ENCODE assay signal across 14 cellular contexts in genomic region chr7:125423444-125424155, GRCh38.
DNase-seq lines count a peak whose midpoint lies in the region; ATAC-seq and TF ChIP-seq lines count a peak whose summit lies in the region.
"Had no signal": no experiment of that assay in that cellular context is flagged by ENCODE, and none has a peak within 500 bp of the region (broad histone marks: within the 10 kb centered on the region; RNA-seq: fewer than 3 reads in every experiment).

No MANE protein-coding gene starts in this region.

- ATAC-seq in activated CD8-positive, alpha-beta T cell treated with anti-CD3 and anti-CD28 coated beads for 36 hours: peak; percentile 89
- no peak for ATAC-seq in activated CD8-positive, alpha-beta T cell treated with anti-CD3 and anti-CD28 coated beads, Interleukin-2, amount 10 ng/mL, durations not matched to agents 7 days and 5 days
- peak; percentile 75 for ATAC-seq in stimulated activated effector memory CD8-positive, alpha-beta T cell treated with anti-CD3 and anti-CD28 coated beads, Interleukin-12 subunit alpha, Interleukin-12 subunit beta, amount 100 ng/mL, for 72 hours
- ATAC-seq: left ventricle myocardium superior, T-cell had no signal

- POLR2A ChIA-PET in activated CD8-positive, alpha-beta T cell treated with anti-CD3 and anti-CD28 coated beads for 36 hours (lab: Charles Lee): no interaction called here
- POLR2A ChIA-PET in activated CD8-positive, alpha-beta T cell treated with anti-CD3 and anti-CD28 coated beads, Interleukin-2, amount 10 ng/mL, durations not matched to agents 7 days and 5 days (lab: Charles Lee): no interaction called here

- H3K27ac Mint-ChIP-seq in activated CD8-positive, alpha-beta T cell treated with anti-CD3 and anti-CD28 coated beads for 36 hours: no peak overlapping the region
- H3K27ac Mint-ChIP-seq in activated CD8-positive, alpha-beta T cell treated with anti-CD3 and anti-CD28 coated beads, Interleukin-2, amount 10 ng/mL, durations not matched to agents 7 days and 5 days: no peak overlapping the region
- H3K27ac Mint-ChIP-seq in stimulated activated effector memory CD8-positive, alpha-beta T cell treated with anti-CD3 and anti-CD28 coated beads, Interleukin-12 subunit alpha, Interleukin-12 subunit beta, amount 100 ng/mL, for 72 hours: no peak overlapping the region
- H3K27ac Mint-ChIP-seq in activated T-cell treated with anti-CD3 and anti-CD28 coated beads, Interleukin-2, amount 50 U/mL, for 24 hours: no peak overlapping the region
- H3K27ac Mint-ChIP-seq: T-cell had no signal

- no peak overlapping the region for H3K4me3 Mint-ChIP-seq in activated CD8-positive, alpha-beta T cell treated with anti-CD3 and anti-CD28 coated beads for 36 hours
- no peak overlapping the region for H3K4me3 Mint-ChIP-seq in activated CD8-positive, alpha-beta T cell treated with anti-CD3 and anti-CD28 coated beads, Interleukin-2, amount 10 ng/mL, durations not matched to agents 7 days and 5 days
- H3K4me3 Mint-ChIP-seq in stimulated activated effector memory CD8-positive, alpha-beta T cell treated with anti-CD3 and anti-CD28 coated beads, Interleukin-12 subunit alpha, Interleukin-12 subunit beta, amount 100 ng/mL, for 72 hours: no peak overlapping the region
- H3K4me3 Mint-ChIP-seq in activated T-cell treated with anti-CD3 and anti-CD28 coated beads, Interleukin-2, amount 50 U/mL, for 24 hours: no peak overlapping the region
- H3K4me3 Mint-ChIP-seq: T-cell had no signal

- no peak for DNase-seq in activated CD8-positive, alpha-beta T cell treated with anti-CD3 and anti-CD28 coated beads for 36 hours
- no peak for DNase-seq in activated CD8-positive, alpha-beta T cell treated with anti-CD3 and anti-CD28 coated beads, Interleukin-2, amount 10 ng/mL, durations not matched to agents 7 days and 5 days
- peak; percentile 63 for DNase-seq in NCI-H446 treated with DMSO at 0.1 percent for 48 hours (lab: John Stamatoyannopoulos, UW)
- peak; percentile 92 for DNase-seq in choroid plexus epithelial cell (ENCODE audit: low read depth)
- no peak for DNase-seq in stimulated activated effector memory CD8-positive, alpha-beta T cell treated with anti-CD3 and anti-CD28 coated beads, Interleukin-12 subunit alpha, Interleukin-12 subunit beta, amount 100 ng/mL, for 72 hours (ENCODE audit: low spot score in 2 of 2)
- no peak for DNase-seq in DMS 273 (lab: John Stamatoyannopoulos, UW; ENCODE audit: unreplicated experiment)
- no peak for DNase-seq in NCI-H187 treated with DMSO at 0.1 percent for 48 hours (lab: John Stamatoyannopoulos, UW)
- DNase-seq in activated T-cell treated with anti-CD3 and anti-CD28 coated beads, Interleukin-2, amount 50 U/mL, for 24 hours: no peak
- DNase-seq: foreskin melanocyte; H7; left ventricle myocardium superior; NCI-H774; stimulated activated naive CD4-positive, alpha-beta T cell; T-cell had no signal

- H3K36me3 Mint-ChIP-seq in activated CD8-positive, alpha-beta T cell treated with anti-CD3 and anti-CD28 coated beads for 36 hours (ENCODE audit: low read depth): no peaks in the 10 kb centered on the region
- H3K36me3 Mint-ChIP-seq in activated CD8-positive, alpha-beta T cell treated with anti-CD3 and anti-CD28 coated beads, Interleukin-2, amount 10 ng/mL, durations not matched to agents 7 days and 5 days (ENCODE audit: low read depth): no peaks in the 10 kb centered on the region
- no peaks in the 10 kb centered on the region for H3K36me3 Mint-ChIP-seq in stimulated activated effector memory CD8-positive, alpha-beta T cell treated with anti-CD3 and anti-CD28 coated beads, Interleukin-12 subunit alpha, Interleukin-12 subunit beta, amount 100 ng/mL, for 72 hours
- H3K36me3 Mint-ChIP-seq in activated T-cell treated with anti-CD3 and anti-CD28 coated beads, Interleukin-2, amount 50 U/mL, for 24 hours (ENCODE audit: low read depth): no peaks in the 10 kb centered on the region
- H3K36me3 Mint-ChIP-seq: T-cell had no signal

- no peaks in the 10 kb centered on the region for H3K27me3 Mint-ChIP-seq in activated CD8-positive, alpha-beta T cell treated with anti-CD3 and anti-CD28 coated beads for 36 hours
- H3K27me3 Mint-ChIP-seq in activated CD8-positive, alpha-beta T cell treated with anti-CD3 and anti-CD28 coated beads, Interleukin-2, amount 10 ng/mL, durations not matched to agents 7 days and 5 days (ENCODE audit: low read depth): no peaks in the 10 kb centered on the region
- H3K27me3 Mint-ChIP-seq in activated T-cell treated with anti-CD3 and anti-CD28 coated beads, Interleukin-2, amount 50 U/mL, for 24 hours: no peaks in the 10 kb centered on the region
- H3K27me3 Mint-ChIP-seq: T-cell had no signal

- no peaks in the 10 kb centered on the region for H3K4me1 Mint-ChIP-seq in activated CD8-positive, alpha-beta T cell treated with anti-CD3 and anti-CD28 coated beads for 36 hours (ENCODE audit: low read depth)
- H3K4me1 Mint-ChIP-seq in activated CD8-positive, alpha-beta T cell treated with anti-CD3 and anti-CD28 coated beads, Interleukin-2, amount 10 ng/mL, durations not matched to agents 7 days and 5 days (ENCODE audit: low read depth): no peaks in the 10 kb centered on the region
- no peaks in the 10 kb centered on the region for H3K4me1 Mint-ChIP-seq in stimulated activated effector memory CD8-positive, alpha-beta T cell treated with anti-CD3 and anti-CD28 coated beads, Interleukin-12 subunit alpha, Interleukin-12 subunit beta, amount 100 ng/mL, for 72 hours
- H3K4me1 Mint-ChIP-seq in activated T-cell treated with anti-CD3 and anti-CD28 coated beads, Interleukin-2, amount 50 U/mL, for 24 hours (ENCODE audit: low read depth): no peaks in the 10 kb centered on the region
- H3K4me1 Mint-ChIP-seq: T-cell had no signal

- peaks cover 9% of the 10 kb centered on the region for H3K9me3 Mint-ChIP-seq in activated CD8-positive, alpha-beta T cell treated with anti-CD3 and anti-CD28 coated beads for 36 hours
- H3K9me3 Mint-ChIP-seq in activated CD8-positive, alpha-beta T cell treated with anti-CD3 and anti-CD28 coated beads, Interleukin-2, amount 10 ng/mL, durations not matched to agents 7 days and 5 days (ENCODE audit: insufficient read depth): peaks cover 8% of the 10 kb centered on the region
- peaks cover 10% of the 10 kb centered on the region for H3K9me3 Mint-ChIP-seq in stimulated activated effector memory CD8-positive, alpha-beta T cell treated with anti-CD3 and anti-CD28 coated beads, Interleukin-12 subunit alpha, Interleukin-12 subunit beta, amount 100 ng/mL, for 72 hours
- H3K9me3 Mint-ChIP-seq in activated T-cell treated with anti-CD3 and anti-CD28 coated beads, Interleukin-2, amount 50 U/mL, for 24 hours: peaks cover 15% of the 10 kb centered on the region

- H3K4me3 ChIP-seq in choroid plexus epithelial cell (ENCODE audit: low read depth, low read length): no peak overlapping the region

- no peak for TF ChIP-seq CTCF in activated CD8-positive, alpha-beta T cell treated with anti-CD3 and anti-CD28 coated beads for 36 hours (IDR thresholded peaks at IDR 0.05)
- no peak for TF ChIP-seq CTCF in choroid plexus epithelial cell (conservative IDR thresholded peaks at IDR 0.05; ENCODE audit: low read depth, low read length)

- CTCF ChIA-PET in activated CD8-positive, alpha-beta T cell treated with anti-CD3 and anti-CD28 coated beads for 36 hours (lab: Charles Lee): no interaction called here
- CTCF ChIA-PET in activated CD8-positive, alpha-beta T cell treated with anti-CD3 and anti-CD28 coated beads, Interleukin-2, amount 10 ng/mL, durations not matched to agents 7 days and 5 days (lab: Charles Lee): no interaction called here

- intact Hi-C loops in activated CD8-positive, alpha-beta T cell treated with anti-CD3 and anti-CD28 coated beads for 36 hours (cut with micrococcal nuclease): no loop called here

Comparison
In these comparisons a context has a peak if more than half of its experiments do, and no peak if none do; other contexts are left out.
1. DNase-seq: peak in NCI-H446 treated with DMSO at 0.1 percent for 48 hours (single experiment) and choroid plexus epithelial cell (single experiment); none in activated CD8-positive, alpha-beta T cell treated with anti-CD3 and anti-CD28 coated beads for 36 hours (single experiment), activated CD8-positive, alpha-beta T cell treated with anti-CD3 and anti-CD28 coated beads, Interleukin-2, amount 10 ng/mL, durations not matched to agents 7 days and 5 days (single experiment), stimulated activated effector memory CD8-positive, alpha-beta T cell treated with anti-CD3 and anti-CD28 coated beads, Interleukin-12 subunit alpha, Interleukin-12 subunit beta, amount 100 ng/mL, for 72 hours (0 of 2), DMS 273 (single experiment), NCI-H187 treated with DMSO at 0.1 percent for 48 hours (single experiment) and activated T-cell treated with anti-CD3 and anti-CD28 coated beads, Interleukin-2, amount 50 U/mL, for 24 hours (single experiment).